8 cellular contexts compared by ENCODE assay signal in genomic region chr6:32194388-32194787, GRCh38. TPM values are rescaled to one million over a fixed set of nuclear protein-coding genes. Genes with fewer than 3 reads are reported as not detected.
DNase-seq lines count a peak whose midpoint lies in the region; ATAC-seq and TF ChIP-seq lines count a peak whose summit lies in the region.

No MANE protein-coding gene starts in this region.

- no peaks in the 10 kb centered on the region; the same call in 1 of the 2 replicates for H3K27me3 Mint-ChIP-seq in HFFc6 (ENCODE audit: insufficient read depth)

- no peak overlapping the region for H3K4me3 ChIP-seq in WERI-Rb-1 (ENCODE audit: low read depth, low read length)
- no peak overlapping the region for H3K4me3 ChIP-seq in hepatocyte
- H3K4me3 ChIP-seq in smooth muscle cell = no peak overlapping the region

- no peak overlapping the region for H2AFZ ChIP-seq in hepatocyte
- H2AFZ ChIP-seq in smooth muscle cell (ENCODE audit: low read depth) = no peak overlapping the region

- H3F3A ChIP-seq in smooth muscle cell (ENCODE audit: low read depth) = peaks cover 23% of the 10 kb centered on the region

- H3K4me2 ChIP-seq in hepatocyte (peak overlapping the region; percentile 79), smooth muscle cell (peak overlapping the region; percentile 84)

- H3K4me1 ChIP-seq in hepatocyte (ENCODE audit: insufficient read depth) = peaks cover 32% of the 10 kb centered on the region
- H3K4me1 ChIP-seq in smooth muscle cell (ENCODE audit: low read depth) = peaks cover 32% of the 10 kb centered on the region

- no peaks in the 10 kb centered on the region for H3K9me3 ChIP-seq in WERI-Rb-1 (ENCODE audit: severe bottlenecking)
- no peaks in the 10 kb centered on the region for H3K9me3 ChIP-seq in hepatocyte (ENCODE audit: low read depth)
- no peaks in the 10 kb centered on the region for H3K9me3 ChIP-seq in smooth muscle cell (replicated peaks; ENCODE audit: low read depth)

- DNase-seq in HFFc6 = no peak
- no peak for DNase-seq in WERI-Rb-1
- DNase-seq in hepatocyte (ENCODE audit: low spot score) = no peak
- no peak for DNase-seq in smooth muscle cell (lab: John Stamatoyannopoulos, UW; ENCODE audit: unreplicated experiment)
- no peak for DNase-seq in NCI-H2107 treated with DMSO at 0.1 percent for 48 hours (lab: John Stamatoyannopoulos, UW; ENCODE audit: unreplicated experiment)
- DNase-seq in activated effector memory CD4-positive, alpha-beta T cell treated with anti-CD3 and anti-CD28 coated beads, Interleukin-2, amount 50 U/mL, for 16 hours = no peak
- DNase-seq in NCI-H2029 treated with DMSO at 0.1 percent for 48 hours (lab: John Stamatoyannopoulos, UW) = no peak

- H3K9ac ChIP-seq in smooth muscle cell (ENCODE audit: low read depth) = no peak overlapping the region

- no peaks in the 10 kb centered on the region for H3K9me3 Mint-ChIP-seq in HFFc6

- no peaks in the 10 kb centered on the region for H3K36me3 Mint-ChIP-seq in HFFc6 (ENCODE audit: low read depth)

- TF ChIP-seq CTCF in HFFc6 (IDR thresholded peaks at IDR 0.05) (no peak), WERI-Rb-1 (IDR thresholded peaks at IDR 0.05; ENCODE audit: low read depth, low read length) (no peak), hepatocyte (IDR thresholded peaks at IDR 0.05; ENCODE audit: poor library complexity) (no peak), smooth muscle cell (IDR thresholded peaks at IDR 0.05; ENCODE audit: borderline replicate concordance, insufficient read depth, poor library complexity, severe bottlenecking) (no peak)

- H3K36me3 ChIP-seq in WERI-Rb-1 = peaks cover 3% of the 10 kb centered on the region; the same call in 1 of the 2 replicates
- no peaks in the 10 kb centered on the region for H3K36me3 ChIP-seq in hepatocyte (replicated peaks; ENCODE audit: insufficient read depth, low read depth)
- H3K36me3 ChIP-seq in smooth muscle cell (ENCODE audit: low read depth) = no peaks in the 10 kb centered on the region

- 96% methylated on average over 4 of the region's 4 CpGs for WGBS in hepatocyte (ENCODE audit: low lambda C conversion rate, missing lambda C conversion rate)
- 98% methylated on average over 4 of the region's 4 CpGs for WGBS in smooth muscle cell (ENCODE audit: low lambda C conversion rate)

- H3K79me2 ChIP-seq in hepatocyte (peaks cover 8% of the 10 kb centered on the region), smooth muscle cell (ENCODE audit: low read depth) (peaks cover 4% of the 10 kb centered on the region)

- H3K4me1 Mint-ChIP-seq in HFFc6 (ENCODE audit: low read depth) = peaks cover 42% of the 10 kb centered on the region

- H3K4me3 Mint-ChIP-seq in HFFc6 = peak overlapping the region; percentile 88; the same call in 1 of the 2 replicates

- peak overlapping the region; percentile 70 for H3K27ac ChIP-seq in WERI-Rb-1
- H3K27ac ChIP-seq in hepatocyte = peak overlapping the region; percentile 94
- peak overlapping the region; percentile 91 for H3K27ac ChIP-seq in smooth muscle cell (ENCODE audit: low read depth)

- ATAC-seq in GM21619 (IDR thresholded peaks at IDR 0.05; ENCODE audit: unreplicated experiment) = no peak

- H4K20me1 ChIP-seq in hepatocyte (ENCODE audit: insufficient read depth, poor library complexity, severe bottlenecking) = no peaks in the 10 kb centered on the region
- H4K20me1 ChIP-seq in smooth muscle cell (ENCODE audit: low read depth) = no peaks in the 10 kb centered on the region

- peak overlapping the region; percentile 96 for H3K27ac Mint-ChIP-seq in HFFc6

- no peaks in the 10 kb centered on the region for H3K9me2 ChIP-seq in hepatocyte (replicated peaks; ENCODE audit: insufficient read depth)

- no peaks in the 10 kb centered on the region for H3K27me3 ChIP-seq in WERI-Rb-1 (ENCODE audit: insufficient read depth, low read depth, severe bottlenecking)
- no peaks in the 10 kb centered on the region for H3K27me3 ChIP-seq in hepatocyte
- H3K27me3 ChIP-seq in smooth muscle cell (ENCODE audit: low read depth) = no peaks in the 10 kb centered on the region

RNA-seq across cellular contexts. Expression of gene GPSM3, which starts 1.9 kb away (rescaled TPM):
- total RNA-seq in HFFc6 (2021; fragmentation: NEBNext Ultra II Directional; extraction: Animal tissue kit (Norgen Biotek cat#: 25700)) = 10 to 100 TPM in 1 of 6 experiments, 1 to 10 TPM in 5; 4.0 to 10.1 (median 7.6) TPM
- total RNA-seq in hepatocyte = 1.8 and 4.3 TPM in 2 replicates
- polyA plus RNA-seq in hepatocyte = 3.4 and 5.7 TPM in 2 replicates
- total RNA-seq in smooth muscle cell = 4.8 and 5.3 TPM in 2 replicates
- 14.2 and 15.6 TPM in 2 replicates for polyA plus RNA-seq in smooth muscle cell

RNA-seq across cellular contexts. Expression of gene PBX2, which starts 4.4 kb away (rescaled TPM):
- 10 to 100 TPM; 50.7 to 61.4 (median 56.2) TPM for total RNA-seq in HFFc6 (2021; fragmentation: NEBNext Ultra II Directional; extraction: Animal tissue kit (Norgen Biotek cat#: 25700))
- 63.8 and 77.5 TPM in 2 replicates for total RNA-seq in hepatocyte
- polyA plus RNA-seq in hepatocyte = 20.5 and 21.6 TPM in 2 replicates
- total RNA-seq in smooth muscle cell = 33.2 and 43.6 TPM in 2 replicates
- 11.6 and 14.0 TPM in 2 replicates for polyA plus RNA-seq in smooth muscle cell

RNA-seq across cellular contexts. Expression of gene AGER, which starts 10.3 kb away (rescaled TPM):
- 1 to 10 TPM; 6.2 to 7.6 (median 6.5) TPM for total RNA-seq in HFFc6 (2021; fragmentation: NEBNext Ultra II Directional; extraction: Animal tissue kit (Norgen Biotek cat#: 25700))
- total RNA-seq in hepatocyte = 4.5 and 5.9 TPM in 2 replicates
- polyA plus RNA-seq in hepatocyte = 3.4 and 21.2 TPM in 2 replicates
- 0.81 and 2.6 TPM in 2 replicates for total RNA-seq in smooth muscle cell
- polyA plus RNA-seq in smooth muscle cell = 2.5 and 6.4 TPM in 2 replicates

RNA-seq across cellular contexts. Expression of gene RNF5, which starts 16.2 kb away (rescaled TPM):
- total RNA-seq in HFFc6 (2021; fragmentation: NEBNext Ultra II Directional; extraction: Animal tissue kit (Norgen Biotek cat#: 25700)) = 10 to 100 TPM; 30.0 to 37.4 (median 34.7) TPM
- total RNA-seq in hepatocyte (133 and 135 TPM in 2 replicates), smooth muscle cell (49.3 and 58.1 TPM in 2 replicates)
- polyA plus RNA-seq in hepatocyte (169 and 170 TPM in 2 replicates), smooth muscle cell (74.0 and 75.9 TPM in 2 replicates)

RNA-seq across cellular contexts. Expression of gene AGPAT1, which starts 18.5 kb away (rescaled TPM):
- total RNA-seq in HFFc6 (2021; fragmentation: NEBNext Ultra II Directional; extraction: Animal tissue kit (Norgen Biotek cat#: 25700)) = 100 to 1,000 TPM in 5 of 6 experiments, 10 to 100 TPM in 1; 88.8 to 114 (median 104) TPM
- total RNA-seq in hepatocyte = 59.9 and 62.8 TPM in 2 replicates
- 67.6 and 71.4 TPM in 2 replicates for polyA plus RNA-seq in hepatocyte
- 60.5 and 71.1 TPM in 2 replicates for total RNA-seq in smooth muscle cell
- 51.8 and 52.4 TPM in 2 replicates for polyA plus RNA-seq in smooth muscle cell
